ENCODE assay signal across 7 cellular contexts in genomic region chr5:140322751-140323731, GRCh38. TPM values are rescaled to one million over a fixed set of nuclear protein-coding genes. Genes with fewer than 3 reads are reported as not detected.
DNase-seq lines count a peak whose midpoint lies in the region; ATAC-seq and TF ChIP-seq lines count a peak whose summit lies in the region.

No MANE protein-coding gene starts in this region.

- CTCF ChIA-PET in activated CD4-positive, alpha-beta memory T cell treated with anti-CD3 and anti-CD28 coated beads, Interleukin-2, amount 10 ng/mL, durations not matched to agents 7 days and 5 days (lab: Charles Lee) = interaction anchor here (0.6 to 3.5 kb wide), 2 partner anchors 13 to 29 kb away, joined by 3 to 11 read pairs; no protein-coding TSS in a partner anchor

- H3K27me3 Mint-ChIP-seq in activated CD4-positive, alpha-beta memory T cell treated with anti-CD3 and anti-CD28 coated beads, Interleukin-2, amount 10 ng/mL, durations not matched to agents 7 days and 5 days = peaks cover 5% of the 10 kb centered on the region

- H3K4me3 Mint-ChIP-seq in activated CD4-positive, alpha-beta memory T cell treated with anti-CD3 and anti-CD28 coated beads, Interleukin-2, amount 10 ng/mL, durations not matched to agents 7 days and 5 days = no peak overlapping the region

- no peaks in the 10 kb centered on the region for H3K9me3 ChIP-seq in lung (ENCODE audit: control insufficient read depth in 2 of 2, insufficient read depth in 1 of 2, low read length in 1 of 2)
- H3K9me3 ChIP-seq in tibial artery = no peaks in the 10 kb centered on the region

- H3K36me3 Mint-ChIP-seq in activated CD4-positive, alpha-beta memory T cell treated with anti-CD3 and anti-CD28 coated beads, Interleukin-2, amount 10 ng/mL, durations not matched to agents 7 days and 5 days (ENCODE audit: low read depth) = peaks cover 4% of the 10 kb centered on the region

- peaks cover 13 to 29% of the 10 kb centered on the region in 2 donors for H3K4me1 ChIP-seq in lung (ENCODE audit: control insufficient read depth in 2 of 2, insufficient read depth in 2 of 2, low read length in 2 of 2)
- peaks cover 5 to 29% (median 19%) of the 10 kb centered on the region in 4 donors for H3K4me1 ChIP-seq in tibial artery

- H3K4me3 ChIP-seq in lung (no peak overlapping the region), tibial artery (no peak overlapping the region)

- POLR2A ChIA-PET in activated CD4-positive, alpha-beta memory T cell treated with anti-CD3 and anti-CD28 coated beads, Interleukin-2, amount 10 ng/mL, durations not matched to agents 7 days and 5 days (lab: Charles Lee) = no interaction called here

- H3K9me3 Mint-ChIP-seq in activated CD4-positive, alpha-beta memory T cell treated with anti-CD3 and anti-CD28 coated beads, Interleukin-2, amount 10 ng/mL, durations not matched to agents 7 days and 5 days = no peaks in the 10 kb centered on the region

- DNase-seq in caudate nucleus (lab: John Stamatoyannopoulos, UW) = peak in 45 of 61 donors; percentile 10 to 78 (median 41)
- peak; percentile 73 for DNase-seq in lung (ENCODE audit: low spot score)
- no peak for DNase-seq in tibial artery
- no peak for DNase-seq in NCI-H146 treated with DMSO at 0.1 percent for 48 hours (lab: John Stamatoyannopoulos, UW; ENCODE audit: unreplicated experiment)
- DNase-seq in activated CD4-positive, alpha-beta memory T cell treated with anti-CD3 and anti-CD28 coated beads, Interleukin-2, amount 10 ng/mL, durations not matched to agents 7 days and 5 days = no peak
- no peak for DNase-seq in DMS79 (lab: John Stamatoyannopoulos, UW)

- WGBS in lung, 2 donors = 47 to 68% methylated on average over 9 of the region's 9 CpGs

- H3K36me3 ChIP-seq in lung (ENCODE audit: control insufficient read depth in 2 of 2, insufficient read depth in 2 of 2, low read length in 2 of 2) (no peaks in the 10 kb centered on the region), tibial artery (no peaks in the 10 kb centered on the region)

- H3K27ac ChIP-seq in caudate nucleus (ENCODE audit: low read depth, low read length) (peak overlapping the region; percentile 63), lung (ENCODE audit: low read depth in 1 of 2, low read length in 1 of 2) (peak overlapping the region; percentile 66 to 77), tibial artery (peak overlapping the region; percentile 72 to 73)

- no peaks in the 10 kb centered on the region for H3K27me3 ChIP-seq in lung (ENCODE audit: control insufficient read depth, insufficient read depth)
- no peaks in the 10 kb centered on the region for H3K27me3 ChIP-seq in tibial artery

- H3K4me1 Mint-ChIP-seq in activated CD4-positive, alpha-beta memory T cell treated with anti-CD3 and anti-CD28 coated beads, Interleukin-2, amount 10 ng/mL, durations not matched to agents 7 days and 5 days = no peaks in the 10 kb centered on the region

- intact Hi-C loops in tibial artery (cut with DNase I; ENCODE audit: low total_unique reads) = no loop called here

- TF ChIP-seq CTCF in lung (IDR thresholded peaks at IDR 0.05; ENCODE audit: control extremely low read depth, extremely low read depth) = no peak
- TF ChIP-seq CTCF in tibial artery (IDR thresholded peaks at IDR 0.05) = no peak

- peak; percentile 37 for ATAC-seq in lung (ENCODE audit: insufficient read depth, low FRiP score)

- H3K27ac Mint-ChIP-seq in activated CD4-positive, alpha-beta memory T cell treated with anti-CD3 and anti-CD28 coated beads, Interleukin-2, amount 10 ng/mL, durations not matched to agents 7 days and 5 days = no peak overlapping the region

- TF ChIP-seq EP300 in Ishikawa (IDR thresholded peaks at IDR 0.05; ENCODE audit: borderline replicate concordance) = no peak; the same call in 1 of the 2 replicates

- no peak for TF ChIP-seq RAD21 in Ishikawa (IDR thresholded peaks at IDR 0.05; ENCODE audit: low read depth)

TF ChIP-seq in Ishikawa, 13 proteins besides CTCF, POLR2A, EP300 and RAD21:
- TF ChIP-seq TCF12 (IDR thresholded peaks at IDR 0.05; ENCODE audit: low read depth) = peak; percentile 11; the same call in 1 of the 2 replicates
- peak; percentile 65 for TF ChIP-seq MAX (IDR thresholded peaks at IDR 0.05)
- TF ChIP-seq YY1 (IDR thresholded peaks at IDR 0.05; ENCODE audit: low read depth) = no peak
- no peak for TF ChIP-seq CEBPB (IDR thresholded peaks at IDR 0.05)
- peak; percentile 50 for TF ChIP-seq NFIC (IDR thresholded peaks at IDR 0.05)
- TF ChIP-seq ZBTB7A (IDR thresholded peaks at IDR 0.05; ENCODE audit: low read depth) = 0 out of 2 replicates have a peak, but pooled peaks have one; percentile 51
- TF ChIP-seq TEAD4 (IDR thresholded peaks at IDR 0.05) = peak; percentile 72
- TF ChIP-seq EGR1 (IDR thresholded peaks at IDR 0.05) = no peak
- no peak for TF ChIP-seq REST (IDR thresholded peaks at IDR 0.05; ENCODE audit: low read depth)
- TF ChIP-seq TAF1 (IDR thresholded peaks at IDR 0.05; ENCODE audit: low read depth) = no peak
- TF ChIP-seq FOXM1 (IDR thresholded peaks at IDR 0.05; ENCODE audit: borderline replicate concordance, low read depth) = no peak
- TF ChIP-seq USF1 (IDR thresholded peaks at IDR 0.05) = no peak
- TF ChIP-seq CREB1 (IDR thresholded peaks at IDR 0.05; ENCODE audit: low read depth) = no peak
TF ChIP-seq in Ishikawa: peak in this region for 5.

RNA-seq across cellular contexts. Expression of gene PFDN1, which starts 20.1 kb away (rescaled TPM):
- total RNA-seq in lung = 10 to 100 TPM; 42.0 to 45.3 TPM
- 100 to 1,000 TPM in 1 of 2 donors, 10 to 100 TPM in 1; 57.9 to 108 TPM for polyA plus RNA-seq in lung
- 10 to 100 TPM; 52.3 to 55.8 TPM for total RNA-seq in activated CD4-positive, alpha-beta memory T cell treated with anti-CD3 and anti-CD28 coated beads, Interleukin-2, amount 10 ng/mL, durations not matched to agents 7 days and 5 days

RNA-seq across cellular contexts. Expression of gene HBEGF, which starts 23.4 kb away (rescaled TPM):
- 10 to 100 TPM; 13.0 to 27.1 TPM for total RNA-seq in lung
- polyA plus RNA-seq in lung = 10 to 100 TPM; 16.3 to 20.5 TPM
- total RNA-seq in activated CD4-positive, alpha-beta memory T cell treated with anti-CD3 and anti-CD28 coated beads, Interleukin-2, amount 10 ng/mL, durations not matched to agents 7 days and 5 days = 10 to 100 TPM; 67.9 to 69.1 TPM

RNA-seq across cellular contexts. Expression of gene SLC4A9, which starts 37.0 kb away (rescaled TPM):
- under 1 TPM; 0.11 to 0.18 TPM for total RNA-seq in lung
- polyA plus RNA-seq in lung = under 1 TPM; 0.05 to 0.06 TPM
- total RNA-seq in activated CD4-positive, alpha-beta memory T cell treated with anti-CD3 and anti-CD28 coated beads, Interleukin-2, amount 10 ng/mL, durations not matched to agents 7 days and 5 days = under 1 TPM; 0.43 to 0.78 TPM

Comparison
In these comparisons a context has a peak if more than half of its experiments do, and no peak if none do; other contexts are left out.
1. DNase-seq: peak in caudate nucleus (45 of 61) and lung (single experiment); none in tibial artery (0 of 2), NCI-H146 treated with DMSO at 0.1 percent for 48 hours (single experiment), activated CD4-positive, alpha-beta memory T cell treated with anti-CD3 and anti-CD28 coated beads, Interleukin-2, amount 10 ng/mL, durations not matched to agents 7 days and 5 days (single experiment) and DMS79 (single experiment).
2. Peak in every context shown above with its lines, with median percentiles within 50 percentile points of each other: H3K27ac ChIP-seq.